ENCODE assay signal across 1 cellular context in genomic region chr2:26786207-26787023, GRCh38.
TF ChIP-seq lines count a peak whose summit lies in the region.

No MANE protein-coding gene starts in this region.

TF ChIP-seq in GM23338, 12 proteins besides CTCF, POLR2A, EP300 and RAD21 (continued from another document):
- TF ChIP-seq REST (IDR thresholded peaks at IDR 0.05; ENCODE audit: unreplicated experiment): no peak
- TF ChIP-seq JUNB (IDR thresholded peaks at IDR 0.05; ENCODE audit: unreplicated experiment): no peak
- TF ChIP-seq NANOG (IDR thresholded peaks at IDR 0.05; ENCODE audit: borderline replicate concordance): no peak
